1 cellular context compared by ENCODE assay signal in the genomic region with DNA sequence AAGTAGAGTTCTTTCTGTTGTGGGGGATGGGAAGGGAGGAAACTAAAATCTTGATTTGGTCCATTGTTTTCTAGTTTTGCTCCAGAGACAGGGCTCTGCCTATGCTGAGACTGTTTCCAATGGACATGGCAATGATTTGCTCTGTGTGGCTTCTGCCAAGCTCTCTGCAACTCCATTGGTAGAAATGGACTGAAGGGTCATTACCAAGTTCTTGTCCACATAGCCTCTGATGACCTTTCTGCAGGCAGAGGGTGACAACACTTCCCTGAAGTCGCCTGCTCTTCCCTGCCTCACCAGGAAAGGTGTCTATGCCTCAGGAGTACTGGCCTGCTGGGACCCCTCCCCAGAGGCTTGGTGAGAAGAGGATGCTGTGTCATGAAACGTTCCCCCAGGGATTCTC.
TF ChIP-seq lines count a peak whose summit lies in the region.

No MANE protein-coding gene starts in this region.

TF ChIP-seq in HepG2, 621 proteins besides CTCF, POLR2A, EP300 and RAD21 (continued from another document):
- no peak for TF ChIP-seq SALL2 (CRISPR knock-in tag; IDR thresholded peaks at IDR 0.05)
